ENCODE assay signal across 9 cellular contexts in genomic region chr4:52643846-52644245, GRCh38. TPM values are rescaled to one million over a fixed set of nuclear protein-coding genes. Genes with fewer than 3 reads are reported as not detected.
A peak's percentile ranks its signal among the peaks of the same experiment; 100 is the strongest.
DNase-seq lines count a peak whose midpoint lies in the region; ATAC-seq, FAIRE-seq and TF ChIP-seq lines count a peak whose summit lies in the region.
"Had no signal": no experiment of that assay in that cellular context is flagged by ENCODE, and none has a peak within 500 bp of the region (broad histone marks: within the 10 kb centered on the region; RNA-seq: fewer than 3 reads in every experiment).

No MANE protein-coding gene starts in this region.

- POLR2A ChIA-PET in endothelial cell of umbilical vein (lab: Charles Lee) (no interaction called here), OCI-LY7 (lab: Charles Lee) (no interaction called here)

- H3K4me1 ChIP-seq in endothelial cell of umbilical vein (ENCODE audit: control insufficient read depth, extremely low read depth, insufficient read depth, low read length) = peaks cover 33% of the 10 kb centered on the region
- peaks cover 9% of the 10 kb centered on the region for H3K4me1 ChIP-seq in OCI-LY7 (ENCODE audit: insufficient read depth, low read length, poor library complexity, severe bottlenecking)

- H3K9me3 ChIP-seq in endothelial cell of umbilical vein (replicated peaks; ENCODE audit: control insufficient read depth, insufficient read depth, low read length) (no peaks in the 10 kb centered on the region), OCI-LY7 (ENCODE audit: low read length) (no peaks in the 10 kb centered on the region; the same call in 1 of the 2 replicates)
- H3K9me3 ChIP-seq: neutrophil had no signal

- ATAC-seq in GM19324 (IDR thresholded peaks at IDR 0.05; ENCODE audit: low FRiP score, unreplicated experiment) (peak; percentile 30), HG03135 (IDR thresholded peaks at IDR 0.05; ENCODE audit: unreplicated experiment) (no peak), HG03432 (IDR thresholded peaks at IDR 0.05; ENCODE audit: unreplicated experiment) (no peak)

- H4K20me1 ChIP-seq in endothelial cell of umbilical vein (replicated peaks; ENCODE audit: control insufficient read depth, extremely low read depth, insufficient read depth, low read length) (no peaks in the 10 kb centered on the region), OCI-LY7 (ENCODE audit: insufficient read depth, low read length) (no peaks in the 10 kb centered on the region)

- H3K9ac ChIP-seq in endothelial cell of umbilical vein (replicated peaks; ENCODE audit: extremely low read depth, insufficient read depth, low read length) = no peak overlapping the region

- H3K36me3 ChIP-seq in endothelial cell of umbilical vein (ENCODE audit: control insufficient read depth in 2 of 2, extremely low read depth in 1 of 2, insufficient read depth in 2 of 2, low read length in 2 of 2) (no peaks in the 10 kb centered on the region), OCI-LY7 (ENCODE audit: insufficient read depth, low read length) (peaks cover 1% of the 10 kb centered on the region; the same call in 1 of the 2 replicates)
- H3K36me3 ChIP-seq: neutrophil had no signal

- TF ChIP-seq CTCF in endothelial cell of umbilical vein (IDR thresholded peaks at IDR 0.05; ENCODE audit: extremely low read depth in 1 of 2, insufficient read depth in 1 of 2, low read depth in 1 of 2, low read length in 2 of 2) (no peak), OCI-LY7 (conservative IDR thresholded peaks at IDR 0.05; ENCODE audit: low read length) (no peak)

- TF ChIP-seq POLR2A in endothelial cell of umbilical vein (IDR thresholded peaks at IDR 0.05; ENCODE audit: low read depth, low read length) = no peak

- dilution Hi-C loops in endothelial cell of umbilical vein (cut with MboI; ENCODE audit: extremely low pct_ligation_motif_present, low sequenced_read_pairs) = no loop called here

- H3K79me2 ChIP-seq in endothelial cell of umbilical vein (ENCODE audit: control insufficient read depth, insufficient read depth, low read length) (peaks cover 42% of the 10 kb centered on the region), OCI-LY7 (ENCODE audit: insufficient read depth, low read depth, low read length) (no peaks in the 10 kb centered on the region; the same call in 1 of the 2 replicates)

- no peak overlapping the region for H3K27ac ChIP-seq in endothelial cell of umbilical vein (ENCODE audit: insufficient read depth, low read depth, low read length)
- H3K27ac ChIP-seq in OCI-LY7 (ENCODE audit: low read depth, low read length, poor library complexity, severe bottlenecking) = no peak overlapping the region
- H3K27ac ChIP-seq: neutrophil had no signal

- H2AFZ ChIP-seq in endothelial cell of umbilical vein (ENCODE audit: low read depth, low read length) = no peak overlapping the region
- no peak overlapping the region for H2AFZ ChIP-seq in OCI-LY7 (ENCODE audit: low read length)

- BruUV-seq in endothelial cell of umbilical vein (replicated peaks; lab: Mats Ljungman, UMichigan) (no TSS peak), OCI-LY7 (replicated peaks; lab: Mats Ljungman, UMichigan) (no TSS peak)

- FAIRE-seq in endothelial cell of umbilical vein (lab: Jason Lieb, UNC) = peak; percentile 72

- intact Hi-C loops in endothelial cell of umbilical vein (cut with micrococcal nuclease) = loop anchor here (5.0 kb wide), 1 partner anchor 68 kb away; no protein-coding TSS in a partner anchor
- intact Hi-C loops in OCI-LY7 (cut with micrococcal nuclease; ENCODE audit: unreplicated experiment) = no loop called here

- CTCF ChIA-PET in endothelial cell of umbilical vein (lab: Charles Lee) = interaction anchor here (0.5 to 2.2 kb wide), 5 partner anchors 13 to 340 kb away, joined by 3 to 9 read pairs (median 5); no protein-coding TSS in a partner anchor
- CTCF ChIA-PET in OCI-LY7 (lab: Charles Lee; ENCODE audit: unreplicated experiment) = no interaction called here

- no peaks in the 10 kb centered on the region for H3K27me3 ChIP-seq in endothelial cell of umbilical vein (ENCODE audit: control insufficient read depth in 2 of 2, insufficient read depth in 2 of 2, low read length in 2 of 2)
- H3K27me3 ChIP-seq: neutrophil had no signal

- DNase-seq in NCI-H1092 (lab: John Stamatoyannopoulos, UW) (peak; percentile 23), endothelial cell of umbilical vein (ENCODE audit: low read depth, low spot score) (peak; percentile 44), renal cortical epithelial cell (ENCODE audit: low read depth) (peak; percentile 76), OCI-LY7 (ENCODE audit: low spot score) (no peak)
- DNase-seq in effector CD4-positive, alpha-beta T cell = no peak

- no peaks in the 10 kb centered on the region for H3K9me2 ChIP-seq in OCI-LY7 (ENCODE audit: insufficient read depth, low read length)

- H3K9me1 ChIP-seq in endothelial cell of umbilical vein (replicated peaks; ENCODE audit: control insufficient read depth, extremely low read depth, insufficient read depth, low read length) = no peaks in the 10 kb centered on the region

- H3K4me2 ChIP-seq in endothelial cell of umbilical vein (ENCODE audit: insufficient read depth, low read length) (no peak overlapping the region), OCI-LY7 (ENCODE audit: low read length) (no peak overlapping the region)

- H3K4me3 ChIP-seq in endothelial cell of umbilical vein (replicated peaks in 1 of 3; ENCODE audit: insufficient read depth in 1 of 3, low read depth in 1 of 3, low read length in 3 of 3) (no peak overlapping the region), OCI-LY7 (ENCODE audit: low read depth, low read length, poor library complexity, severe bottlenecking) (no peak overlapping the region)

TF ChIP-seq in endothelial cell of umbilical vein, 7 proteins besides CTCF, POLR2A, EP300 and RAD21:
- no peak for TF ChIP-seq MYC (IDR thresholded peaks at IDR 0.05; ENCODE audit: low read depth, low read length)
- TF ChIP-seq EZH2 (IDR thresholded peaks at IDR 0.05; ENCODE audit: borderline replicate concordance, low read depth, low read length, severe bottlenecking) = no peak
- TF ChIP-seq JUN (IDR thresholded peaks at IDR 0.05; ENCODE audit: borderline replicate concordance, insufficient read depth, insufficient read length, low read depth) = no peak
- TF ChIP-seq MAX (IDR thresholded peaks at IDR 0.05; ENCODE audit: insufficient read depth, insufficient read length) = no peak
- no peak for TF ChIP-seq FOS (IDR thresholded peaks at IDR 0.05; ENCODE audit: borderline replicate concordance, insufficient read depth, low read length)
- TF ChIP-seq POLR2AphosphoS5 (IDR thresholded peaks at IDR 0.05; ENCODE audit: insufficient read depth, low read depth, low read length) = no peak
- no peak for TF ChIP-seq GATA2 (IDR thresholded peaks at IDR 0.05; ENCODE audit: insufficient read depth, insufficient read length, low read depth, low read length)

RNA-seq across cellular contexts. Expression of gene USP46, which starts 15.3 kb away (rescaled TPM):
- total RNA-seq in endothelial cell of umbilical vein (23.3 and 23.7 TPM in 2 replicates), renal cortical epithelial cell (21.9 and 44.6 TPM in 2 replicates), OCI-LY7 (2022) (15.5 and 15.8 TPM in 2 replicates)
- 3.8 and 5.2 TPM in 2 replicates for polyA plus RNA-seq in endothelial cell of umbilical vein
- polyA plus RNA-seq in endothelial cell of umbilical vein (2011; cell fraction: cytosol; rRNA removed) = 5.0 and 6.0 TPM in 2 replicates
- 11.1 and 13.8 TPM in 2 replicates for polyA plus RNA-seq in endothelial cell of umbilical vein (2011; cell fraction: nucleus; rRNA removed)
- polyA plus RNA-seq in endothelial cell of umbilical vein (2012) = 16.3 and 20.2 TPM in 2 replicates
- 41.2 and 44.6 TPM in 2 replicates for polyA minus RNA-seq in endothelial cell of umbilical vein
- polyA minus RNA-seq in endothelial cell of umbilical vein (2011; cell fraction: cytosol; rRNA and poly(A)+ RNA removed) = 2.2 TPM
- polyA minus RNA-seq in endothelial cell of umbilical vein (2011; cell fraction: nucleus; rRNA and poly(A)+ RNA removed) = 21.6 and 22.3 TPM in 2 replicates
- total RNA-seq in OCI-LY7 (2014; rRNA removed; shearing (Covaris generic)) = 5.4 and 5.8 TPM in 2 replicates

Comparison
In these comparisons a context has a peak if more than half of its experiments do, and no peak if none do; other contexts are left out.
1. DNase-seq: peak in NCI-H1092 (single experiment), endothelial cell of umbilical vein (single experiment) and renal cortical epithelial cell (single experiment); none in OCI-LY7 (single experiment) and effector CD4-positive, alpha-beta T cell (single experiment).